11 cellular contexts compared by ENCODE assay signal in the genomic region with DNA sequence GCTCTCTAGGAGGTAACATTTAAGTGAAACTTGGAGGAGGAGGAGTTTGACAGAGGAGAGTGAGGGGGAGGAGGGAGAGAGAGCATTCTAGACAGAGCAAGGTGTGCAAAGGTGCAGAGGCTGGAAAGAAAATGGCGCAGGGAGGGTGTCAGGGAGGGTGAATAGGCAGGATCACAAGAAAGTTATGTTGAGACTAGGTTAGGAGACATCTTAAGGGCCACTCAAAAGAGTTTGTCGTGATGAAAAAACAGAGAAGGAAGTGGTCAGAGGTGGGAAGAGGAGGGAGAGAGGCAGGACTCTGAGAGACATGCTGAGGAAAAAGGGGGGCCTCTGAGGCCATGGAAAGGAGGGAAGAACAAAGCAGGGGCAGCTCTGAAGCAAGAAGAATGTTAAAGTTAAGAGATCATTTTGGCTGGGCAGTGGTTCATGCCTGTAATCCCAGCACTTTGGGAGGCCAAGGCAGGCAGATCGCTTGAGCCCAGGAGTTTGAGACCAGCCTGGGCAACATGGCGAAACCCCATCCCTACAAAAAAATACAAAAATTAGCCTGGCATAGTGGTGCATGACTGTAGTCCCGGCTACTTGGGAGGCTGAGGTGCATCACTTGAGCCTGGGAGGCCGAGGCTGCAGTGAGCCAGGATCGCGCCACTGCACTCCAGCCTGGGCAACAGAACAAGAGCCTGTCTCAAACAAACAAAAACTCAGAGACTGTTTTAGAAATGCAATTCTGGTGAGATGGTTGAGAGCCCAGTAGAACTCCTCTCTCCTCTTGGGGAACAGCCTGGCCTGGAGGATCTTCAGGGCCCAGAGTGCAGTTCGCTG. TPM values are rescaled to one million over a fixed set of nuclear protein-coding genes. Genes with fewer than 3 reads are reported as not detected.
DNase-seq lines count a peak whose midpoint lies in the region; ATAC-seq and TF ChIP-seq lines count a peak whose summit lies in the region.
"Had no signal": no experiment of that assay in that cellular context is flagged by ENCODE, and none has a peak within 500 bp of the region (broad histone marks: within the 10 kb centered on the region; RNA-seq: fewer than 3 reads in every experiment).

No MANE protein-coding gene starts in this region.

- H3K9me3 ChIP-seq in Caco-2 (no peaks in the 10 kb centered on the region), BE2C (no peaks in the 10 kb centered on the region)
- H3K9me3 ChIP-seq: heart right ventricle had no signal

- H3K4me1 Mint-ChIP-seq in Caco-2 (ENCODE audit: low read depth, unreplicated experiment): peaks cover 59% of the 10 kb centered on the region
- H3K4me1 Mint-ChIP-seq in activated naive CD8-positive, alpha-beta T cell treated with anti-CD3 and anti-CD28 coated beads for 36 hours: peaks cover 41% of the 10 kb centered on the region
- H3K4me1 Mint-ChIP-seq in naive thymus-derived CD8-positive, alpha-beta T cell: peaks cover 14 to 22% (median 14%) of the 10 kb centered on the region in 4 donors

- peaks cover 1% of the 10 kb centered on the region; the same call in 1 of the 2 replicates for H3K36me3 ChIP-seq in Caco-2 (ENCODE audit: control insufficient read depth, insufficient read depth, low read length)
- no peaks in the 10 kb centered on the region for H3K36me3 ChIP-seq in BE2C

- no peak overlapping the region for H3K4me3 ChIP-seq in Caco-2 (ENCODE audit: low read depth, low read length)
- no peak overlapping the region for H3K4me3 ChIP-seq in Jurkat, Clone E6-1 (ENCODE audit: low read length)
- H3K4me3 ChIP-seq in BE2C (ENCODE audit: low read depth, low read length): no peak overlapping the region
- H3K4me3 ChIP-seq: heart right ventricle had no signal

- no peaks in the 10 kb centered on the region for H3K9me3 Mint-ChIP-seq in Caco-2 (ENCODE audit: unreplicated experiment)
- no peaks in the 10 kb centered on the region for H3K9me3 Mint-ChIP-seq in activated naive CD8-positive, alpha-beta T cell treated with anti-CD3 and anti-CD28 coated beads for 36 hours
- no peaks in the 10 kb centered on the region for H3K9me3 Mint-ChIP-seq in naive thymus-derived CD8-positive, alpha-beta T cell

- CTCF ChIA-PET in Caco-2 (lab: Charles Lee): interaction anchor here (0.7 to 1.8 kb wide), 2 partner anchors 14 to 20 kb away, joined by 3 to 7 read pairs; no protein-coding TSS in a partner anchor

- TF ChIP-seq CTCF in Caco-2 (IDR thresholded peaks at IDR 0.05; ENCODE audit: insufficient read depth in 1 of 2, low read depth in 1 of 2, low read length in 1 of 2, severe bottlenecking in 1 of 2, unreplicated experiment in 1 of 2) (no peak), BE2C (IDR thresholded peaks at IDR 0.05; ENCODE audit: low read depth, low read length) (no peak)

- no peak for DNase-seq in Caco-2
- peak; percentile 15 for DNase-seq in Jurkat, Clone E6-1 (ENCODE audit: low read depth, low spot score)
- DNase-seq in activated naive CD8-positive, alpha-beta T cell treated with anti-CD3 and anti-CD28 coated beads for 36 hours: no peak
- DNase-seq in naive thymus-derived CD8-positive, alpha-beta T cell: no peak
- DNase-seq in AG08396 (ENCODE audit: low spot score): no peak
- DNase-seq in BE2C: no peak
- DNase-seq: dermis blood vessel endothelial cell, heart right ventricle, NCI-H510A treated with DMSO at 0.1 percent for 48 hours had no signal

- peaks cover 58% of the 10 kb centered on the region for H3K4me1 ChIP-seq in Caco-2
- H3K4me1 ChIP-seq in BE2C: no peaks in the 10 kb centered on the region

- ATAC-seq in naive thymus-derived CD8-positive, alpha-beta T cell: no peak
- no peak for ATAC-seq in GM19035 (IDR thresholded peaks at IDR 0.05; ENCODE audit: unreplicated experiment)
- ATAC-seq: heart right ventricle had no signal

- H3K4me3 Mint-ChIP-seq in Caco-2 (ENCODE audit: unreplicated experiment): no peak overlapping the region
- H3K4me3 Mint-ChIP-seq in activated naive CD8-positive, alpha-beta T cell treated with anti-CD3 and anti-CD28 coated beads for 36 hours: no peak overlapping the region
- no peak overlapping the region for H3K4me3 Mint-ChIP-seq in naive thymus-derived CD8-positive, alpha-beta T cell

- H3K27me3 ChIP-seq in Caco-2 (replicated peaks; ENCODE audit: control insufficient read depth, insufficient read depth, low read length) (no peaks in the 10 kb centered on the region), BE2C (no peaks in the 10 kb centered on the region)
- H3K27me3 ChIP-seq: heart right ventricle had no signal

- peaks cover 19% of the 10 kb centered on the region for H3K36me3 Mint-ChIP-seq in Caco-2 (ENCODE audit: insufficient read depth, unreplicated experiment)
- H3K36me3 Mint-ChIP-seq in activated naive CD8-positive, alpha-beta T cell treated with anti-CD3 and anti-CD28 coated beads for 36 hours: peaks cover 10% of the 10 kb centered on the region
- H3K36me3 Mint-ChIP-seq in naive thymus-derived CD8-positive, alpha-beta T cell: peaks cover 0 to 37% (median 5%) of the 10 kb centered on the region in 3 donors

- intact Hi-C loops in Caco-2 (cut with micrococcal nuclease; ENCODE audit: unreplicated experiment): no loop called here

- BruUV-seq in Caco-2 (replicated peaks; lab: Mats Ljungman, UMichigan): no TSS peak

- H3K27ac Mint-ChIP-seq in Caco-2 (ENCODE audit: unreplicated experiment): peak overlapping the region; percentile 24
- H3K27ac Mint-ChIP-seq in activated naive CD8-positive, alpha-beta T cell treated with anti-CD3 and anti-CD28 coated beads for 36 hours: peak overlapping the region; percentile 52
- H3K27ac Mint-ChIP-seq in naive thymus-derived CD8-positive, alpha-beta T cell: peak overlapping the region; percentile 8 to 79 (median 52)

- POLR2A ChIA-PET in Caco-2 (lab: Charles Lee): no interaction called here
- POLR2A ChIA-PET in naive thymus-derived CD8-positive, alpha-beta T cell (lab: Charles Lee): no interaction called here

- H3K27me3 Mint-ChIP-seq in Caco-2 (ENCODE audit: insufficient read depth, unreplicated experiment): no peaks in the 10 kb centered on the region
- H3K27me3 Mint-ChIP-seq in activated naive CD8-positive, alpha-beta T cell treated with anti-CD3 and anti-CD28 coated beads for 36 hours: no peaks in the 10 kb centered on the region
- no peaks in the 10 kb centered on the region for H3K27me3 Mint-ChIP-seq in naive thymus-derived CD8-positive, alpha-beta T cell

RNA-seq across cellular contexts. Expression of a gene that starts 23.2 kb away (rescaled TPM):
- 0.09 TPM in 1 of 2 replicates, not detected in the other for total RNA-seq in Caco-2 (2022)
- polyA plus RNA-seq in Jurkat, Clone E6-1 (2012; ENCODE audit: insufficient read depth, insufficient read length): not detected
- total RNA-seq in activated naive CD8-positive, alpha-beta T cell treated with anti-CD3 and anti-CD28 coated beads for 36 hours: not detected
- not detected for total RNA-seq in naive thymus-derived CD8-positive, alpha-beta T cell
- polyA plus RNA-seq in naive thymus-derived CD8-positive, alpha-beta T cell: not detected
- polyA plus RNA-seq in BE2C (2012; ENCODE audit: insufficient read depth, insufficient read length, low read depth): not detected
- total RNA-seq: dermis blood vessel endothelial cell, heart right ventricle, skeletal muscle tissue had no signal

RNA-seq across cellular contexts. Expression of a gene that starts 30.8 kb away (rescaled TPM):
- 403 and 420 TPM in 2 replicates for total RNA-seq in Caco-2 (2022)
- 177 TPM for polyA plus RNA-seq in Jurkat, Clone E6-1 (2012; ENCODE audit: insufficient read depth, insufficient read length)
- total RNA-seq in activated naive CD8-positive, alpha-beta T cell treated with anti-CD3 and anti-CD28 coated beads for 36 hours: 100 to 1,000 TPM; 172 to 179 TPM
- 10 to 100 TPM; 54.7 to 60.9 TPM for total RNA-seq in naive thymus-derived CD8-positive, alpha-beta T cell
- 100 to 1,000 TPM; 155 to 174 (median 157) TPM for polyA plus RNA-seq in naive thymus-derived CD8-positive, alpha-beta T cell
- polyA plus RNA-seq in BE2C (2012; ENCODE audit: insufficient read depth, insufficient read length, low read depth): 610 TPM

RNA-seq across cellular contexts. Expression of a gene that starts 37.5 kb away (rescaled TPM):
- total RNA-seq in Caco-2 (2022): 38.8 and 42.3 TPM in 2 replicates
- polyA plus RNA-seq in Jurkat, Clone E6-1 (2012; ENCODE audit: insufficient read depth, insufficient read length): 32.9 TPM
- total RNA-seq in activated naive CD8-positive, alpha-beta T cell treated with anti-CD3 and anti-CD28 coated beads for 36 hours: 10 to 100 TPM; 27.2 to 27.4 TPM
- total RNA-seq in naive thymus-derived CD8-positive, alpha-beta T cell: 10 to 100 TPM; 83.4 to 85.9 TPM
- polyA plus RNA-seq in naive thymus-derived CD8-positive, alpha-beta T cell: 10 to 100 TPM in 1 of 3 donors, 1 to 10 TPM in 2; 7.6 to 12.3 (median 9.0) TPM
- 127 TPM for polyA plus RNA-seq in BE2C (2012; ENCODE audit: insufficient read depth, insufficient read length, low read depth)
